ENCODE assay signal across 8 cellular contexts in the genomic region with DNA sequence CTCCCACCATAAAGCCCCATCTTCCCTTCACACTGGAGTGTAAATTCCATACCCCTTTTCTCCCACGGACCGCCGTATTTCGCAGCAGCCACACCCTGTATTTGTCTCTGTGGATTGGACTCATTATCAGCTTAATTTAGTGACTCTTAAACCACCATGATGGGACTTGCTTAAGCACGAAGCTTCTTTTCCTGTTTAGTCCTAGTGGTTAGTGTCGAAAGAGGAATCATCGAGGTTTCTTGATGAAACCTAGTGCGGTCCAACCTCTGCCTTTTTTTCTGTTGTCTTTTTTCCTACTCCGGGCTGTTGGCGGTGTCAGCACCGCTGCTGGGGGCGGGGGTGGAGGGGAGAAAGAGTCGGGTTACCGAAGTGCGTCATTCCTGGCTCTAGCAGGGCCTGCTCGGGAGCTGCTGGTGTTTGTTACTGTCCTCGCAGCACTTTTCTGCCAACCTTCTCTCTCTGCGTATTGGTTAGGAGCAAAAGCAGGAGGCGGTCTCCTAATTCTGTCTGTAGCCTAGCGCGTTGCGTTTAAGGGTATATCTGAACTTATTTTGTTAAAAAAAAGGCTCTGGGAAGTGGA. TPM values are rescaled to one million over a fixed set of nuclear protein-coding genes. Genes with fewer than 3 reads are reported as not detected.
DNase-seq lines count a peak whose midpoint lies in the region; ATAC-seq, FAIRE-seq and TF ChIP-seq lines count a peak whose summit lies in the region.

No MANE protein-coding gene starts in this region.

- peak; percentile 64; the same call in 1 of the 2 replicates for TF ChIP-seq POLR2A in GM12892 (IDR thresholded peaks at IDR 0.05; ENCODE audit: low read depth, low read length)

- H3K27ac ChIP-seq in heart right ventricle: peak overlapping the region; percentile 95 to 100 (median 99)

- peaks cover 0 to 3% (median 0%) of the 10 kb centered on the region in 11 donors for H3K9me3 ChIP-seq in heart right ventricle

- DNase-seq in GM12892 (ENCODE audit: insufficient read length): peak; percentile 25
- DNase-seq in NCI-H146 (lab: John Stamatoyannopoulos, UW): peak; percentile 89
- DNase-seq in T-cell: peak; percentile 57 to 93 (median 85)
- peak; percentile 95 for DNase-seq in amniotic epithelial cell (ENCODE audit: low read depth)
- DNase-seq in heart right ventricle: peak; percentile 84 to 92
- DNase-seq in posterior vena cava (ENCODE audit: low spot score): peak; percentile 95
- DNase-seq in ureter (ENCODE audit: low spot score): peak; percentile 90

- no peaks in the 10 kb centered on the region for H3K36me3 ChIP-seq in heart right ventricle

- peak overlapping the region; percentile 32 to 86 (median 80) for H3K4me3 ChIP-seq in heart right ventricle

- H3K27me3 Mint-ChIP-seq in T-cell: peaks cover 0 to 5% of the 10 kb centered on the region in 2 donors

- peak overlapping the region; percentile 95 to 99 (median 96) for H3K4me3 Mint-ChIP-seq in T-cell

- H3K36me3 Mint-ChIP-seq in T-cell: peaks cover 3% of the 10 kb centered on the region

- TF ChIP-seq CTCF in heart right ventricle (IDR thresholded peaks at IDR 0.05): no peak

- peaks cover 43 to 65% (median 45%) of the 10 kb centered on the region in 3 donors for H3K4me1 Mint-ChIP-seq in T-cell

- POLR2A ChIA-PET in T-cell (lab: Charles Lee): interaction anchor here (0.6 to 1.1 kb wide), 10 partner anchors 9 to 378 kb away, joined by 3 to 8 read pairs (median 4); no protein-coding TSS in a partner anchor

- FAIRE-seq in GM12892 (lab: Jason Lieb, UNC): peak; percentile 94

- H3K9me3 Mint-ChIP-seq in T-cell: no peaks in the 10 kb centered on the region

- H3K27me3 ChIP-seq in heart right ventricle: no peaks in the 10 kb centered on the region

- H3K27ac Mint-ChIP-seq in T-cell: peak overlapping the region; percentile 96 to 99

- WGBS in heart right ventricle, 2 donors: 0 to 1% methylated on average over 22 of the region's 22 CpGs

- intact Hi-C loops in heart right ventricle (cut with DNase I): loop anchor here in 5 of 10 donors (5.0 to 10.0 kb wide), 3 partner anchors 52 to 62 kb away; no protein-coding TSS in a partner anchor
- intact Hi-C loops in posterior vena cava (cut with DNase I): loop anchor here in 1 of 2 donors (5.0 kb wide), 1 partner anchor 479 kb away; no protein-coding TSS in a partner anchor

- peaks cover 0 to 41% (median 10%) of the 10 kb centered on the region in 9 donors for H3K4me1 ChIP-seq in heart right ventricle

- ATAC-seq in HG02870 (IDR thresholded peaks at IDR 0.05; ENCODE audit: unreplicated experiment) (peak; percentile 64), T-cell (replicated peaks in 1 of 4) (peak; percentile 55 to 77 (median 56)), heart right ventricle (peak; percentile 74 to 85 (median 81))

- CTCF ChIA-PET in T-cell (lab: Charles Lee): interaction anchor here in 1 of 2 donors (1.1 to 2.1 kb wide), 2 partner anchors 14 to 77 kb away, joined by 3 to 10 read pairs; no protein-coding TSS in a partner anchor

RNA-seq across cellular contexts. Expression of a gene that starts 1.4 kb away (rescaled TPM):
- 46.4 TPM for polyA plus RNA-seq in GM12892 (2012; ENCODE audit: missing spikeins)
- total RNA-seq in T-cell (10 to 100 TPM; 80.7 to 98.7 (median 95.2) TPM), heart right ventricle (10 to 100 TPM; 26.5 to 36.5 (median 29.7) TPM), posterior vena cava (10 to 100 TPM; 51.7 to 64.4 TPM), ureter (68.4 TPM)
- polyA plus RNA-seq in heart right ventricle: 10 to 100 TPM; 10.1 to 15.3 TPM

Comparison
In these comparisons a context has a peak if more than half of its experiments do, and no peak if none do; other contexts are left out.
1. Peak in every context shown above with its lines: DNase-seq, ATAC-seq, H3K4me3 ChIP-seq and H3K27ac ChIP-seq.
2. DNase-seq: peak in every context shown above with its lines; median percentile 95 in amniotic epithelial cell; 95 in posterior vena cava; 90 in ureter; 89 in NCI-H146; 88 in heart right ventricle; 85 in T-cell; 25 in GM12892.